In the genomic region with DNA sequence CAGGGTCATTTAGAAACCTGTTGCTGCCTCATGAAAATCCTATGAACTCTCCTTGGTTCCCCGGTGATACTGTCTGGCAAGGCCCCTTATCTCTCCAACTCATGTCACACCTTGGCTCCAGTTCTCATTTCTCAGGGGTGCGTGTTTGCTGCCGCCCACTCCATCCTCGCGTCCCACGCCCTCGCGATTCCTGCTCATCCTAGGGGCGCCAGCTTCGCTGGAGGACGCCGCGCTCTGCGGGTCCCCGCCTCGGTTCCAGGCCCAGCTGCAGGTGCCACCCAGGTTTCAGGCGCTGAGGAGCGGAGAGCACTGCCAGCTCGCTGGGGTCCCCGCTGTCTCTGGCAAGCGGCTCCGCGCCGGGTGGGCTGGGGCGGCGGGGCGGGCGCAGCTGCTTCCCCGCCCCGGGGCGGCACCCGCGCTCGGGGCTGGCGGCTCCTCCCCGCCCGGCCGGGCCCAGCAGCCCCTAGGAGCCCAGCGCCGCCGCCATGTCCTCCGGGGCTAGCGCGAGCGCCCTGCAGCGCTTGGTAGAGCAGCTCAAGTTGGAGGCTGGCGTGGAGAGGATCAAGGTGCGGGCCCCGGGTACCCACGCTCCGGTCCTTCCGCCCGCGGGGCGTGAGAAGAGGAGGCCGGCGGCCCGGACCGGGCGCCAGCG, we compare ENCODE assay signal across 8 cellular contexts. TPM values are rescaled to one million over a fixed set of nuclear protein-coding genes. Genes with fewer than 3 reads are reported as not detected.
DNase-seq lines count a peak whose midpoint lies in the region; ATAC-seq and TF ChIP-seq lines count a peak whose summit lies in the region.

A gene (plus strand): TSS at position 456 of the 652 bp plus-strand sequence. CDS start 30 bp downstream, at position 486.

- DNase-seq in BJ (ENCODE audit: low read depth) (no peak), NOMO-1 (lab: John Stamatoyannopoulos, UW; ENCODE audit: unreplicated experiment in 2 of 2) (peak; percentile 34 to 40), activated T-cell treated with anti-CD3 and anti-CD28 coated beads for 1 hour (ENCODE audit: low read depth) (peak; percentile 58), epithelial cell of esophagus (ENCODE audit: low read depth) (peak; percentile 64), mucosa of descending colon (peak; percentile 66 to 80 (median 72))
- peak; percentile 22 to 47 for DNase-seq in stimulated activated CD8-positive, alpha-beta memory T cell treated with anti-CD3 and anti-CD28 coated beads, Interleukin-4, amount 100 ng/mL, for 1 hour (ENCODE audit: low read depth in 2 of 2, low spot score in 1 of 2)

- CTCF ChIA-PET in BJ (lab: Yijun Ruan, JAX), result interaction anchor here (1.2 kb wide), 1 partner anchor 31 kb away, joined by 3 read pairs; no protein-coding TSS in a partner anchor

- H3K36me3 ChIP-seq in BJ (ENCODE audit: control insufficient read depth, insufficient read depth, low read length), result no peaks in the 10 kb centered on the region
- H3K36me3 ChIP-seq in mucosa of descending colon (ENCODE audit: low read depth), result no peaks in the 10 kb centered on the region

- TF ChIP-seq CTCF in BJ (IDR thresholded peaks at IDR 0.05; ENCODE audit: insufficient read depth, low read depth, low read length), result no peak
- no peak for TF ChIP-seq CTCF in epithelial cell of esophagus (IDR thresholded peaks at IDR 0.05; ENCODE audit: insufficient read depth, low read depth, low read length, missing control alignments)
- TF ChIP-seq CTCF in mucosa of descending colon (IDR thresholded peaks at IDR 0.05), result no peak

- no peaks in the 10 kb centered on the region for H3K9me3 ChIP-seq in mucosa of descending colon

- ATAC-seq in GM18909 (IDR thresholded peaks at IDR 0.05; ENCODE audit: poor library complexity, unreplicated experiment) (peak; percentile 82), HG03139 (IDR thresholded peaks at IDR 0.05; ENCODE audit: unreplicated experiment) (peak; percentile 88), mucosa of descending colon (peak; percentile 92)

- POLR2A ChIA-PET in BJ (lab: Charles Lee), result interaction anchor here (0.5 kb wide), 1 partner anchor 30 kb away, joined by 3 read pairs; no protein-coding TSS in a partner anchor

- H3K4me3 ChIP-seq in BJ (ENCODE audit: low read depth, low read length) (peak within 1 kb of the TSS; percentile 71), epithelial cell of esophagus (ENCODE audit: low read length) (peak within 1 kb of the TSS; percentile 68), mucosa of descending colon (peak within 1 kb of the TSS; percentile 56)

- H3K4me1 ChIP-seq in mucosa of descending colon (ENCODE audit: low read depth), result peaks cover 7% of the 10 kb centered on the region

- no peaks in the 10 kb centered on the region for H3K27me3 ChIP-seq in BJ (ENCODE audit: control insufficient read depth, insufficient read depth, low read length)

- intact Hi-C loops in mucosa of descending colon (cut with DNase I, micrococcal nuclease), result no loop called here

RNA-seq across cellular contexts. Expression of the gene that starts here (rescaled TPM):
- 48.4 and 68.0 TPM in 2 replicates for polyA plus RNA-seq in BJ (2011; rRNA removed)
- 6.9 and 9.9 TPM in 2 replicates for polyA minus RNA-seq in BJ (2011; rRNA and poly(A)+ RNA removed)
- total RNA-seq in mucosa of descending colon, result 10 to 100 TPM; 16.7 to 33.1 (median 24.6) TPM
